In genomic region chr4:123466080-123466785, GRCh38 we compare ENCODE assay signal across 20 cellular contexts.
"Had no signal": no experiment of that assay in that cellular context is flagged by ENCODE, and none has a peak within 500 bp of the region (broad histone marks: within the 10 kb centered on the region; RNA-seq: fewer than 3 reads in every experiment).

No MANE protein-coding gene starts in this region.

- ATAC-seq: PC-3, WTC11 had no signal

- DNase-seq: activated CD4-positive, alpha-beta memory T cell treated with anti-CD3 and anti-CD28 coated beads for 36 hours; activated CD4-positive, alpha-beta T cell treated with anti-CD3 and anti-CD28 coated beads, Interleukin-2, amount 10 ng/mL, durations not matched to agents 24 days and 14 days; activated CD4-positive, CD25-positive, alpha-beta regulatory T cell treated with anti-CD3 and anti-CD28 coated beads, Interleukin-2, amount 50 U/mL, for 72 hours; activated CD8-positive, alpha-beta memory T cell treated with anti-CD3 and anti-CD28 coated beads, Interleukin-2, amount 50 U/mL, for 4 hours; activated gamma-delta T cell; activated naive CD4-positive, alpha-beta T cell treated with anti-CD3 and anti-CD28 coated beads for 36 hours; activated T-cell treated with anti-CD3 and anti-CD28 coated beads, Interleukin-2, amount 50 U/mL, for 1 hour; amygdala; Karpas-422; NCI-H1105 treated with DMSO at 0.1 percent for 48 hours; NCI-H1436 treated with DMSO at 0.1 percent for 48 hours; NCI-H187; NCI-H2081; NCI-H510A treated with DMSO at 0.1 percent for 48 hours; NCI-H69; PC-3; SHP77 treated with DMSO at 0.1 percent for 48 hours had no signal

- H3K36me3 Mint-ChIP-seq: activated CD4-positive, alpha-beta memory T cell treated with anti-CD3 and anti-CD28 coated beads for 36 hours; brain; WTC11 had no signal

- H3K9me3 Mint-ChIP-seq: activated CD4-positive, alpha-beta memory T cell treated with anti-CD3 and anti-CD28 coated beads for 36 hours; activated naive CD4-positive, alpha-beta T cell treated with anti-CD3 and anti-CD28 coated beads for 36 hours; T-helper 1 cell treated with Interleukin-12 subunit alpha and Interleukin-12 subunit beta and Interleukin-4 antibody, amounts not matched to agents 30 μg/mL and 1 μg/mL, for 36 hours; WTC11 had no signal

- H3K4me3 Mint-ChIP-seq: activated CD4-positive, alpha-beta memory T cell treated with anti-CD3 and anti-CD28 coated beads for 36 hours; activated CD4-positive, alpha-beta T cell treated with anti-CD3 and anti-CD28 coated beads, Interleukin-2, amount 10 ng/mL, durations not matched to agents 24 days and 14 days; activated naive CD4-positive, alpha-beta T cell treated with anti-CD3 and anti-CD28 coated beads for 36 hours; brain; T-helper 1 cell treated with Interleukin-12 subunit alpha and Interleukin-12 subunit beta and Interleukin-4 antibody, amounts not matched to agents 30 μg/mL and 1 μg/mL, for 36 hours; WTC11 had no signal

- H3K27ac Mint-ChIP-seq: activated CD4-positive, alpha-beta memory T cell treated with anti-CD3 and anti-CD28 coated beads for 36 hours; activated CD4-positive, alpha-beta T cell treated with anti-CD3 and anti-CD28 coated beads, Interleukin-2, amount 10 ng/mL, durations not matched to agents 24 days and 14 days; activated naive CD4-positive, alpha-beta T cell treated with anti-CD3 and anti-CD28 coated beads for 36 hours; brain; T-helper 1 cell treated with Interleukin-12 subunit alpha and Interleukin-12 subunit beta and Interleukin-4 antibody, amounts not matched to agents 30 μg/mL and 1 μg/mL, for 36 hours; WTC11 had no signal
